23 cellular contexts compared by ENCODE assay signal in the genomic region with DNA sequence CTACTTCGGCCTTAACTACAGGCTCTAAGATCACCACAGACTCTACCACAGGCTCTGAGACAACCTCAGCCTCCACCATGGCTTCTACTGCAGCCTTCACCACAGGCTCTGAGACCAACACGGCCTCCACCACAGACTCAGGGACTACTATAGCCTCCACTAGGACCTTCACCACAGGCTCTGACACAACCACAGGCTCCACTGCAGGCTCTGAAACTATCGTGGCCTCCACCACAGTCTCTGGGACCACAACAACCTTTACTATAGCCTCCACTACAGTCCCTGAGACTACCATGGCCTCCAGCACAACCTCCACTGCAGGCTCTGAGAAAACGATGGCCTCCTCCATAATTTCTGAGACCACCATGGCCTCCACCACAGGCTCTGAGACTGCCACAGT. TPM values are rescaled to one million over a fixed set of nuclear protein-coding genes. Genes with fewer than 3 reads are reported as not detected.
A peak's percentile ranks its signal among the peaks of the same experiment; 100 is the strongest.
DNase-seq lines count a peak whose midpoint lies in the region; ATAC-seq, FAIRE-seq and TF ChIP-seq lines count a peak whose summit lies in the region.
"Had no signal": no experiment of that assay in that cellular context is flagged by ENCODE, and none has a peak within 500 bp of the region (broad histone marks: within the 10 kb centered on the region; RNA-seq: fewer than 3 reads in every experiment).

No MANE protein-coding gene starts in this region.

- no peak for TF ChIP-seq POLR2A in K562 (conservative IDR thresholded peaks at IDR 0.05)

- H3K14ac ChIP-seq in H9 (ENCODE audit: insufficient read depth, low read length): no peak overlapping the region

- no peak overlapping the region for H3K4me2 ChIP-seq in H9 (ENCODE audit: insufficient read depth, insufficient read length, low read length)
- H3K4me2 ChIP-seq in K562 (ENCODE audit: insufficient read depth, low read length): no peak overlapping the region
- H3K4me2 ChIP-seq: A549 had no signal

- H4K20me1 ChIP-seq in H9 (ENCODE audit: control insufficient read depth, insufficient read depth, insufficient read length) (no peaks in the 10 kb centered on the region), K562 (replicated peaks; ENCODE audit: control insufficient read depth, insufficient read depth, low read length) (no peaks in the 10 kb centered on the region)

- H3K9me3 Mint-ChIP-seq in H9: peaks cover 13 to 23% of the 10 kb centered on the region in 2 experiments; a peak in 4 of 5 replicates
- no peaks in the 10 kb centered on the region for H3K9me3 Mint-ChIP-seq in stimulated activated effector memory CD8-positive, alpha-beta T cell treated with anti-CD3 and anti-CD28 coated beads, Interleukin-12 subunit alpha, Interleukin-12 subunit beta, amount 100 ng/mL, for 72 hours
- H3K9me3 Mint-ChIP-seq: CD4-positive, alpha-beta T cell had no signal

- no peaks in the 10 kb centered on the region for H3K9me3 ChIP-seq in H9 (ENCODE audit: control insufficient read depth, low read depth, low read length)
- H3K9me3 ChIP-seq in K562 (replicated peaks; ENCODE audit: control insufficient read depth, insufficient read depth, low read depth, low read length): no peaks in the 10 kb centered on the region
- no peaks in the 10 kb centered on the region for H3K9me3 ChIP-seq in right cardiac atrium (ENCODE audit: control insufficient read depth, low read length)
- H3K9me3 ChIP-seq: A549, Caco-2 had no signal

- no peak overlapping the region for H2AFZ ChIP-seq in H9 (ENCODE audit: low read length)
- H2AFZ ChIP-seq in K562 (ENCODE audit: low read depth, low read length): no peak overlapping the region
- H2AFZ ChIP-seq: GM23248 had no signal

- no peak overlapping the region for H2AK5ac ChIP-seq in H9 (ENCODE audit: insufficient read length, low read length)

- H3K23ac ChIP-seq in H9 (ENCODE audit: insufficient read length, low read depth, low read length): no peak overlapping the region

- no peak overlapping the region for H3T11ph ChIP-seq in H9 (ENCODE audit: low read length)

- no peak overlapping the region for H3K18ac ChIP-seq in H9 (ENCODE audit: insufficient read length, low read depth, low read length)

- ATAC-seq in K562 (0 out of 3 replicates have a peak, but pooled peaks have one; percentile 25), right cardiac atrium (no peak)
- peak; percentile 36 for ATAC-seq in stimulated activated effector memory CD8-positive, alpha-beta T cell treated with anti-CD3 and anti-CD28 coated beads, Interleukin-12 subunit alpha, Interleukin-12 subunit beta, amount 100 ng/mL, for 72 hours
- ATAC-seq: A549 had no signal

- no peak overlapping the region for H3K9ac ChIP-seq in H9 (ENCODE audit: extremely low read depth, insufficient read length, low read length)
- H3K9ac ChIP-seq in K562 (ENCODE audit: insufficient read depth in 1 of 2, low read depth in 2 of 2, low read length in 2 of 2): no peak overlapping the region
- H3K9ac ChIP-seq: GM23248 had no signal

- H3K27me3 ChIP-seq in H9 (ENCODE audit: insufficient read depth, low read length) (no peaks in the 10 kb centered on the region), K562 (ENCODE audit: control insufficient read depth in 2 of 2, insufficient read depth in 2 of 2, low read length in 2 of 2) (peaks cover 0 to 15% of the 10 kb centered on the region in 2 experiments; a peak in 3 of 5 replicates), right cardiac atrium (ENCODE audit: control insufficient read depth, insufficient read depth) (no peaks in the 10 kb centered on the region)

- no peaks in the 10 kb centered on the region for H3K4me1 Mint-ChIP-seq in H9
- H3K4me1 Mint-ChIP-seq in stimulated activated effector memory CD8-positive, alpha-beta T cell treated with anti-CD3 and anti-CD28 coated beads, Interleukin-12 subunit alpha, Interleukin-12 subunit beta, amount 100 ng/mL, for 72 hours: peaks cover 10% of the 10 kb centered on the region

- no peaks in the 10 kb centered on the region for H3K23me2 ChIP-seq in H9 (ENCODE audit: insufficient read length, low read depth, low read length, poor library complexity, severe bottlenecking)

- no peak overlapping the region for H3K56ac ChIP-seq in H9 (ENCODE audit: insufficient read length, low read depth, low read length)

- no peak overlapping the region for H2BK120ac ChIP-seq in H9 (ENCODE audit: low read depth, low read length, poor library complexity, severe bottlenecking)

- in situ Hi-C loops in K562 (cut with MboI): no loop called here

- CTCF ChIA-PET in K562 (lab: Yijun Ruan, JAX; ENCODE audit: low intra/inter-chr PET ratio): no interaction called here

- no peak for FAIRE-seq in K562 (lab: Jason Lieb, UNC)
- FAIRE-seq: A549, D721Med, G401.6, GM12891, GM18507 had no signal

- H3K4me1 ChIP-seq in H9 (ENCODE audit: insufficient read depth, low read length): no peaks in the 10 kb centered on the region
- peaks cover 0 to 3% of the 10 kb centered on the region in 2 experiments; a peak in 1 of 5 replicates for H3K4me1 ChIP-seq in K562 (replicated peaks in 1 of 2; ENCODE audit: control insufficient read depth in 2 of 2, insufficient read depth in 2 of 2, low read length in 2 of 2)
- no peaks in the 10 kb centered on the region for H3K4me1 ChIP-seq in right cardiac atrium (ENCODE audit: control insufficient read depth, insufficient read depth, low read length)
- H3K4me1 ChIP-seq: A549, Caco-2 had no signal

- no peak overlapping the region for H2BK20ac ChIP-seq in H9 (ENCODE audit: low read depth, low read length, poor library complexity, severe bottlenecking)

- H3K27me3 Mint-ChIP-seq in H9 (ENCODE audit: low read depth): peaks cover 14% of the 10 kb centered on the region

- H3K27ac ChIP-seq in H9 (ENCODE audit: insufficient read length, low read depth, low read length) (no peak overlapping the region), K562 (ENCODE audit: extremely low read depth, low read depth, low read length) (no peak overlapping the region), coronary artery (no peak overlapping the region), right cardiac atrium (ENCODE audit: low read length) (no peak overlapping the region)
- H3K27ac ChIP-seq: 22Rv1, A549, C4-2B, GM23248, HL-60 had no signal

- no peak overlapping the region for H2BK5ac ChIP-seq in H9 (ENCODE audit: insufficient read length, low read length)

- H4K8ac ChIP-seq in H9 (replicated peaks; ENCODE audit: insufficient read length, low read depth, low read length): no peak overlapping the region

- H3K4me3 Mint-ChIP-seq in H9: no peak overlapping the region; a peak in 1 of 5 replicates
- H3K4me3 Mint-ChIP-seq in stimulated activated effector memory CD8-positive, alpha-beta T cell treated with anti-CD3 and anti-CD28 coated beads, Interleukin-12 subunit alpha, Interleukin-12 subunit beta, amount 100 ng/mL, for 72 hours: no peak overlapping the region
- H3K4me3 Mint-ChIP-seq: CD4-positive, alpha-beta T cell had no signal

- H3K4me3 ChIP-seq in K562 (no peak overlapping the region), coronary artery (no peak overlapping the region), right cardiac atrium (ENCODE audit: low read length) (no peak overlapping the region)
- H3K4me3 ChIP-seq: A549, GM23248 had no signal

- H4K5ac ChIP-seq in H9 (ENCODE audit: insufficient read length, low read depth, low read length): no peak overlapping the region

- BruUV-seq in K562 (replicated peaks; lab: Mats Ljungman, UMichigan): no TSS peak

- TF ChIP-seq EP300 in K562 (IDR thresholded peaks at IDR 0.05; ENCODE audit: low read length): no peak

- no peak for TF ChIP-seq RAD21 in K562 (CRISPR knock-in tag; conservative IDR thresholded peaks at IDR 0.05 in 1 of 2, IDR thresholded peaks at IDR 0.05 in 1 of 2)

- POLR2A ChIA-PET in K562 (lab: Yijun Ruan, JAX): no interaction called here

- no peak overlapping the region for H4K91ac ChIP-seq in H9 (ENCODE audit: insufficient read length, low read depth, low read length)

- WGBS in H9 (ENCODE audit: extremely low coverage, insufficient read length, low lambda C conversion rate): no CpG with 5 or more reads among the region's 4 CpGs
- 2% methylated on average over 4 of the region's 4 CpGs for WGBS in K562 (ENCODE audit: insufficient coverage, low coverage, missing lambda C conversion rate)
- WGBS in right cardiac atrium: 71% methylated on average over 4 of the region's 4 CpGs

- no peak overlapping the region for H2BK15ac ChIP-seq in H9 (ENCODE audit: low read depth, low read length)

- H3K36me3 ChIP-seq in K562 (ENCODE audit: control insufficient read depth, insufficient read depth, low read length): no peaks in the 10 kb centered on the region

- peak overlapping the region in 2 of 3 experiments; percentile 40 to 73; a peak in 2 of 7 replicates for H3K27ac Mint-ChIP-seq in H9
- H3K27ac Mint-ChIP-seq in stimulated activated effector memory CD8-positive, alpha-beta T cell treated with anti-CD3 and anti-CD28 coated beads, Interleukin-12 subunit alpha, Interleukin-12 subunit beta, amount 100 ng/mL, for 72 hours: no peak overlapping the region
- H3K27ac Mint-ChIP-seq: CD4-positive, alpha-beta T cell had no signal

- H3K79me1 ChIP-seq in H9 (ENCODE audit: insufficient read depth, low read depth, low read length, poor library complexity, severe bottlenecking): no peaks in the 10 kb centered on the region

- intact Hi-C loops in K562 (cut with micrococcal nuclease): no loop called here
- intact Hi-C loops in right cardiac atrium (cut with DNase I): no loop called here

- H3K9me1 ChIP-seq in K562 (ENCODE audit: control insufficient read depth, insufficient read depth, low read length): no peaks in the 10 kb centered on the region

- H3K4ac ChIP-seq in H9 (ENCODE audit: low read depth, low read length): no peak overlapping the region

- no peak for TF ChIP-seq CTCF in H9 (conservative IDR thresholded peaks at IDR 0.05)
- no peak for TF ChIP-seq CTCF in K562 (IDR thresholded peaks at IDR 0.05 in 2 of 3, conservative IDR thresholded peaks at IDR 0.05 in 1 of 3; ENCODE audit: insufficient read depth in 2 of 3, low read depth in 1 of 3, low read length in 3 of 3)
- no peak for TF ChIP-seq CTCF in coronary artery (IDR thresholded peaks at IDR 0.05)

- H2BK12ac ChIP-seq in H9 (ENCODE audit: insufficient read length, low read depth, low read length): no peak overlapping the region

- H3K79me2 ChIP-seq in H9 (ENCODE audit: insufficient read depth, low read length) (no peaks in the 10 kb centered on the region), K562 (ENCODE audit: control insufficient read depth, insufficient read depth, low read length) (no peaks in the 10 kb centered on the region)

- peak; percentile 44 for DNase-seq in activated CD8-positive, alpha-beta memory T cell treated with anti-CD3 and anti-CD28 coated beads for 24 hours
- no peak for DNase-seq in activated CD8-positive, alpha-beta memory T cell treated with anti-CD3 and anti-CD28 coated beads, Interleukin-2, amount 50 U/mL, for 4 hours
- DNase-seq in H9 (no peak), K562 (ENCODE audit: extremely low read depth in 1 of 4, low spot score in 3 of 4) (no peak), coronary artery (ENCODE audit: low spot score) (no peak), right cardiac atrium (no peak)
- no peak for DNase-seq in stimulated activated effector memory CD8-positive, alpha-beta T cell treated with anti-CD3 and anti-CD28 coated beads, Interleukin-12 subunit alpha, Interleukin-12 subunit beta, amount 100 ng/mL, for 72 hours (ENCODE audit: low spot score in 2 of 2)
- DNase-seq: AML-193; Caco-2; CD4-positive, alpha-beta T cell; GM23248; HCEC 1CT had no signal

- H3K36me3 Mint-ChIP-seq in H9 (ENCODE audit: insufficient read depth in 1 of 3, low read depth in 3 of 3): peaks cover 0 to 2% (median 0%) of the 10 kb centered on the region in 3 experiments; a peak in 3 of 7 replicates
- H3K36me3 Mint-ChIP-seq in stimulated activated effector memory CD8-positive, alpha-beta T cell treated with anti-CD3 and anti-CD28 coated beads, Interleukin-12 subunit alpha, Interleukin-12 subunit beta, amount 100 ng/mL, for 72 hours: no peaks in the 10 kb centered on the region

RNA-seq across cellular contexts. Expression of a gene that starts 15.3 kb away (rescaled TPM):
- total RNA-seq in H9 (2021): not detected in 2 replicates
- total RNA-seq in K562 (2011; cell fraction: chromatin; rRNA removed; ENCODE audit: low replicate concordance): not detected in 2 replicates
- total RNA-seq in K562 (2011; cell fraction: nucleolus; rRNA removed): not detected in 2 replicates
- not detected in 2 replicates for total RNA-seq in K562 (2011; cell fraction: nucleoplasm; rRNA removed)
- not detected in 2 replicates for total RNA-seq in K562 (2014; rRNA removed)
- total RNA-seq in K562 (2014; rRNA removed; fragmentation: Illumina TruSeq; extraction: Trizol): not detected in 2 replicates
- total RNA-seq in K562 (2015; rRNA removed; fragmentation: Illumina TruSeq; extraction: Trizol): not detected in 2 replicates
- total RNA-seq in K562 (2021): not detected in 2 replicates
- not detected in 2 replicates for polyA plus RNA-seq in K562 (2011; rRNA removed)
- not detected in 2 replicates for polyA plus RNA-seq in K562 (2011; cell fraction: cytosol; rRNA removed)
- 0.01 TPM in 1 of 2 replicates, not detected in the other for polyA plus RNA-seq in K562 (2011; cell fraction: nucleus; rRNA removed)
- not detected in 2 replicates for polyA plus RNA-seq in K562 (2012)
- 0.01 TPM in 1 of 2 replicates, not detected in the other for polyA plus RNA-seq in K562 (2014; fragmentation: Illumina TruSeq; extraction: Trizol)
- not detected for polyA plus RNA-seq in K562 (2014; fragmentation: Nextera tagmentation; extraction: Ambion mirVana)
- 0.03 TPM in 1 of 2 replicates, not detected in the other for polyA plus RNA-seq in K562 (2014; rRNA removed)
- polyA minus RNA-seq in K562 (2011; rRNA and poly(A)+ RNA removed): 0.03 TPM in 1 of 2 replicates, not detected in the other
- not detected in 2 replicates for polyA minus RNA-seq in K562 (2011; cell fraction: cytosol; rRNA and poly(A)+ RNA removed)
- polyA minus RNA-seq in K562 (2011; cell fraction: nucleus; rRNA and poly(A)+ RNA removed): not detected in 2 replicates
- total RNA-seq in right cardiac atrium: under 1 TPM in 3 of 4 donors, not detected in 1; 0.06 to 0.14 (median 0.06) TPM
- polyA plus RNA-seq in right cardiac atrium: 0.14 TPM
- total RNA-seq: Caco-2; CD4-positive, alpha-beta T cell; GM23248; H4; HT1080 had no signal
- polyA plus RNA-seq: A549, BJ, GM23248 had no signal

RNA-seq across cellular contexts. Expression of a gene that starts 42.1 kb away (rescaled TPM):
- total RNA-seq in H9 (2021) (not detected in 2 replicates), K562 (2014; rRNA removed) (not detected in 2 replicates), K562 (2014; rRNA removed; fragmentation: Illumina TruSeq; extraction: Trizol) (not detected in 2 replicates), K562 (2015; rRNA removed; fragmentation: Illumina TruSeq; extraction: Trizol) (not detected in 2 replicates), K562 (2021) (not detected in 2 replicates), right cardiac atrium (not detected)
- total RNA-seq in K562 (2011; cell fraction: chromatin; rRNA removed; ENCODE audit: low replicate concordance): not detected in 2 replicates
- total RNA-seq in K562 (2011; cell fraction: nucleolus; rRNA removed): not detected in 2 replicates
- not detected in 2 replicates for total RNA-seq in K562 (2011; cell fraction: nucleoplasm; rRNA removed)
- polyA plus RNA-seq in K562 (2011; rRNA removed) (not detected in 2 replicates), K562 (2014; fragmentation: Illumina TruSeq; extraction: Trizol) (not detected in 2 replicates), K562 (2014; fragmentation: Nextera tagmentation; extraction: Ambion mirVana) (not detected), K562 (2014; rRNA removed) (not detected in 2 replicates), right cardiac atrium (0.07 TPM)
- polyA plus RNA-seq in K562 (2011; cell fraction: cytosol; rRNA removed): not detected in 2 replicates
- not detected in 2 replicates for polyA plus RNA-seq in K562 (2011; cell fraction: nucleus; rRNA removed)
- polyA plus RNA-seq in K562 (2012): not detected in 2 replicates
- polyA minus RNA-seq in K562 (2011; rRNA and poly(A)+ RNA removed): not detected in 2 replicates
- not detected in 2 replicates for polyA minus RNA-seq in K562 (2011; cell fraction: cytosol; rRNA and poly(A)+ RNA removed)
- not detected in 2 replicates for polyA minus RNA-seq in K562 (2011; cell fraction: nucleus; rRNA and poly(A)+ RNA removed)
- total RNA-seq: Caco-2; CD4-positive, alpha-beta T cell; GM23248; H4; HT1080 had no signal
- polyA plus RNA-seq: A549, BJ, GM23248 had no signal

Comparison
In these comparisons a context has a peak if more than half of its experiments do, and no peak if none do; other contexts are left out.
1. ATAC-seq: peak in K562 (single experiment) and stimulated activated effector memory CD8-positive, alpha-beta T cell treated with anti-CD3 and anti-CD28 coated beads, Interleukin-12 subunit alpha, Interleukin-12 subunit beta, amount 100 ng/mL, for 72 hours (single experiment); none in right cardiac atrium (0 of 2).